20 cellular contexts compared by ENCODE assay signal in genomic region chr6:82681119-82681714, GRCh38.
A peak's percentile ranks its signal among the peaks of the same experiment; 100 is the strongest.
DNase-seq lines count a peak whose midpoint lies in the region; ATAC-seq, FAIRE-seq and TF ChIP-seq lines count a peak whose summit lies in the region.
"Had no signal": no experiment of that assay in that cellular context is flagged by ENCODE, and none has a peak within 500 bp of the region (broad histone marks: within the 10 kb centered on the region; RNA-seq: fewer than 3 reads in every experiment).

No MANE protein-coding gene starts in this region.

- H3K9me3 ChIP-seq in lower lobe of right lung (no peaks in the 10 kb centered on the region), upper lobe of right lung (peaks cover 5% of the 10 kb centered on the region)

- no peaks in the 10 kb centered on the region for H3K27me3 ChIP-seq in lower lobe of right lung (ENCODE audit: low read depth)
- no peaks in the 10 kb centered on the region for H3K27me3 ChIP-seq in upper lobe of right lung

- DNase-seq in EH (ENCODE audit: low read depth) (peak; percentile 3), SK-MEL-5 (ENCODE audit: low read depth, low spot score) (peak; percentile 3), lower lobe of right lung (no peak), upper lobe of right lung (no peak), GM12892 (ENCODE audit: insufficient read length) (no peak), substantia nigra (lab: John Stamatoyannopoulos, UW) (no peak), NCI-H1436 (lab: John Stamatoyannopoulos, UW) (no peak)
- DNase-seq: CD8-positive, alpha-beta T cell; DMS 273 treated with DMSO at 0.1 percent for 48 hours; DMS79 treated with DMSO at 0.1 percent for 48 hours; NCI-H1092; NCI-H1436 treated with DMSO at 0.1 percent for 48 hours; NCI-H187 treated with DMSO at 0.1 percent for 48 hours; NCI-H446 treated with DMSO at 0.1 percent for 48 hours; NCI-H526 treated with DMSO at 0.1 percent for 48 hours had no signal

- no peak for FAIRE-seq in GM12892 (lab: Jason Lieb, UNC)
- FAIRE-seq: GM19239, H54, RCC 7860 had no signal

- in situ Hi-C loops in SK-MEL-5 (cut with HindIII; ENCODE audit: low pct_unique_long_range_greater_than_20kb, low sequenced_read_pairs), result no loop called here

- H3K27ac ChIP-seq in lower lobe of right lung (no peak overlapping the region), upper lobe of right lung (no peak overlapping the region), substantia nigra (ENCODE audit: low read depth, low read length, poor library complexity, severe bottlenecking) (no peak overlapping the region)
- H3K27ac ChIP-seq: C4-2B had no signal

- no peak overlapping the region for H3K4me3 ChIP-seq in lower lobe of right lung
- H3K4me3 ChIP-seq in upper lobe of right lung, result no peak overlapping the region

- H3K36me3 ChIP-seq in lower lobe of right lung (no peaks in the 10 kb centered on the region), upper lobe of right lung (no peaks in the 10 kb centered on the region)

- no peak for TF ChIP-seq POLR2A in GM12892 (IDR thresholded peaks at IDR 0.05; ENCODE audit: low read depth, low read length)

- intact Hi-C loops in lower lobe of right lung (cut with DNase I) (no loop called here), upper lobe of right lung (cut with DNase I) (no loop called here)

- peak; percentile 35 to 60 for ATAC-seq in lower lobe of right lung
- ATAC-seq in upper lobe of right lung, result peak; percentile 68
- ATAC-seq: CD8-positive, alpha-beta T cell; SK-N-SH treated with all-trans-retinoic acid at 6 μM for 48 hours had no signal

- TF ChIP-seq CTCF in lower lobe of right lung (IDR thresholded peaks at IDR 0.05) (no peak), upper lobe of right lung (IDR thresholded peaks at IDR 0.05) (no peak)

- no peaks in the 10 kb centered on the region for H3K4me1 ChIP-seq in lower lobe of right lung
- no peaks in the 10 kb centered on the region for H3K4me1 ChIP-seq in upper lobe of right lung

Comparison
In these comparisons a context has a peak if more than half of its experiments do, and no peak if none do; other contexts are left out.
1. DNase-seq: peak in EH (single experiment) and SK-MEL-5 (single experiment); none in lower lobe of right lung (single experiment), upper lobe of right lung (single experiment), GM12892 (single experiment), substantia nigra (0 of 49) and NCI-H1436 (single experiment).